15 cellular contexts compared by ENCODE assay signal in the genomic region with DNA sequence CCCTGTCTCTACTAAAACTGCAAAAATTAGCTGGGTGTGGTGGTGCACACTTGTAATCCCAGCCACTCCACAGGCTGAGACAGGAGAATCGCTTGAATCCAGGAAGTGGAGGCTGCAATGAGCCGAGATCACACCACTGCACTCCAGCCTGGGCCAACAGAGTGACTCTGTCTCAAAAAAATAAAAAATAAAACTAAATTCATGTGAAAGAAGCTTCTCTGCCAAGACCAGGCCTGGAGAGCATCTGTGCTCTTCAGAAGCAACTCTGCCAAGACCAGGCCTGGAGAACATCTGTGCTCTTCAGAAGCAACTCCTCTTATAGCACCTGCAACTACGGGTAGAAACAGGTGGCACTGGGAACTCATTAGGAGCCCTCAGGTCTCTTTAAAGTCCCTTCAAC. TPM values are rescaled to one million over a fixed set of nuclear protein-coding genes. Genes with fewer than 3 reads are reported as not detected.
DNase-seq lines count a peak whose midpoint lies in the region; ATAC-seq and TF ChIP-seq lines count a peak whose summit lies in the region.
"Had no signal": no experiment of that assay in that cellular context is flagged by ENCODE, and none has a peak within 500 bp of the region (broad histone marks: within the 10 kb centered on the region; RNA-seq: fewer than 3 reads in every experiment).

No MANE protein-coding gene starts in this region.

- intact Hi-C loops in Right ventricle myocardium inferior (cut with DNase I) (loop anchor here (2.0 to 5.0 kb wide), 2 partner anchors 289 to 306 kb away; no protein-coding TSS in a partner anchor), cardiac septum (cut with DNase I) (loop anchor here (5.0 kb wide), 1 partner anchor 306 kb away; no protein-coding TSS in a partner anchor), dorsolateral prefrontal cortex (cut with DNase I) (loop anchor here (5.0 kb wide), 1 partner anchor 291 kb away; no protein-coding TSS in a partner anchor)

- DNase-seq in Right ventricle myocardium inferior (ENCODE audit: missing footprints) = no peak
- DNase-seq in cardiac septum (ENCODE audit: low spot score) = no peak
- DNase-seq in NCI-H1694 treated with DMSO at 0.1 percent for 48 hours (lab: John Stamatoyannopoulos, UW) = peak; percentile 6
- peak in 1 of 10 donors; percentile 26 for DNase-seq in dorsolateral prefrontal cortex
- DNase-seq: CD4-positive, CD25-positive, alpha-beta regulatory T cell; GF-D8; NCI-H1048; NCI-H187; NCI-H748 treated with DMSO at 0.1 percent for 48 hours had no signal

- no peak for TF ChIP-seq CTCF in dorsolateral prefrontal cortex (IDR thresholded peaks at IDR 0.05 in 54 of 56, conservative IDR thresholded peaks at IDR 0.05 in 2 of 56; ENCODE audit: low read depth in 1 of 56, partially characterized antibody in 56 of 56)

- peak overlapping the region in 40 of 59 donors; percentile 0 to 69 (median 46) for H3K27ac ChIP-seq in dorsolateral prefrontal cortex
- H3K27ac ChIP-seq: HL-60 had no signal

- ATAC-seq in Right ventricle myocardium inferior = peak; percentile 53
- ATAC-seq in HG03469 (IDR thresholded peaks at IDR 0.05; ENCODE audit: unreplicated experiment) = no peak
- no peak for ATAC-seq in GM21447 (IDR thresholded peaks at IDR 0.05; ENCODE audit: unreplicated experiment)
- ATAC-seq in HG02642 (IDR thresholded peaks at IDR 0.05; ENCODE audit: poor library complexity, unreplicated experiment) = no peak
- ATAC-seq: K562 had no signal

- H3K27me3 ChIP-seq in dorsolateral prefrontal cortex = no peaks in the 10 kb centered on the region

- no peak overlapping the region for H3K4me3 ChIP-seq in dorsolateral prefrontal cortex
- H3K4me3 ChIP-seq: GM23338, K562 had no signal

RNA-seq across cellular contexts. Expression of a gene that starts 37.7 kb away (rescaled TPM):
- total RNA-seq in Right ventricle myocardium inferior = 19.8 TPM
- 20.6 TPM for total RNA-seq in cardiac septum
- total RNA-seq in dorsolateral prefrontal cortex = 100 to 1,000 TPM in 6 of 120 experiments, 10 to 100 TPM in 114; 41.1 to 127 (median 74.6) TPM
